In genomic region chr1:246261641-246262040, GRCh38 we compare ENCODE assay signal across 18 cellular contexts.
A peak's percentile ranks its signal among the peaks of the same experiment; 100 is the strongest.
DNase-seq lines count a peak whose midpoint lies in the region; ATAC-seq, FAIRE-seq and TF ChIP-seq lines count a peak whose summit lies in the region.
"Had no signal": no experiment of that assay in that cellular context is flagged by ENCODE, and none has a peak within 500 bp of the region (broad histone marks: within the 10 kb centered on the region; RNA-seq: fewer than 3 reads in every experiment).

No MANE protein-coding gene starts in this region.

- TF ChIP-seq CTCF in HepG2 (CRISPR knock-in tag; IDR thresholded peaks at IDR 0.05) (peak; percentile 41; the same call in 1 of the 2 replicates), right lobe of liver (IDR thresholded peaks at IDR 0.05) (peak in 1 of 4 donors; percentile 8), RWPE1 (conservative IDR thresholded peaks at IDR 0.05; ENCODE audit: low read depth) (0 out of 2 replicates have a peak, but pooled peaks have one; percentile 12), fibroblast of mammary gland (conservative IDR thresholded peaks at IDR 0.05; ENCODE audit: control insufficient read depth, insufficient read depth, low read depth, low read length) (peak; percentile 33)

- intact Hi-C loops in HepG2 (cut with micrococcal nuclease; ENCODE audit: unreplicated experiment): loop anchor here (5.0 kb wide), 1 partner anchor 249 kb away; no protein-coding TSS in a partner anchor
- intact Hi-C loops in right lobe of liver (cut with DNase I): no loop called here

- in situ Hi-C loops in HepG2 (cut with HindIII; ENCODE audit: extremely low pct_ligation_motif_present, low pct_unique_long_range_greater_than_20kb): no loop called here

- TF ChIP-seq RAD21 in HepG2 (CRISPR knock-in tag; IDR thresholded peaks at IDR 0.05): no peak

- no peak for ATAC-seq in HepG2
- no peak for ATAC-seq in right lobe of liver
- ATAC-seq in HG02759 (IDR thresholded peaks at IDR 0.05; ENCODE audit: unreplicated experiment): no peak
- ATAC-seq: naive thymus-derived CD4-positive, alpha-beta T cell had no signal

- H3K27me3 ChIP-seq in HepG2 (ENCODE audit: control insufficient read depth in 1 of 2, insufficient read depth in 2 of 2, low read length in 2 of 2) (no peaks in the 10 kb centered on the region), right lobe of liver (no peaks in the 10 kb centered on the region)
- H3K27me3 ChIP-seq: esophagus squamous epithelium, suprapubic skin had no signal

- FAIRE-seq in HepG2 (lab: Jason Lieb, UNC): no peak
- FAIRE-seq in GM12892 (lab: Jason Lieb, UNC): no peak
- FAIRE-seq: HTR-8/SVneo had no signal

- H3K4me1 ChIP-seq in HepG2 (ENCODE audit: insufficient read depth, low read length): no peaks in the 10 kb centered on the region
- no peaks in the 10 kb centered on the region for H3K4me1 ChIP-seq in right lobe of liver
- H3K4me1 ChIP-seq: esophagus squamous epithelium, suprapubic skin had no signal

- H4K20me1 ChIP-seq in HepG2 (ENCODE audit: insufficient read depth, low read length): no peaks in the 10 kb centered on the region

- H3K9me3 ChIP-seq in HepG2 (ENCODE audit: low read length) (peaks cover 18% of the 10 kb centered on the region), right lobe of liver (peaks cover 0 to 8% (median 0%) of the 10 kb centered on the region in 4 donors)
- H3K9me3 ChIP-seq: suprapubic skin had no signal

- POLR2A ChIA-PET in HepG2 (lab: Yijun Ruan, JAX): no interaction called here
- POLR2A ChIA-PET in RWPE1 (lab: Yijun Ruan, JAX; ENCODE audit: low non-redundant PET): interaction anchor here (0.6 kb wide), 1 partner anchor 16 kb away, joined by 6 read pairs; no protein-coding TSS in a partner anchor

- no peak overlapping the region for H3K4me2 ChIP-seq in HepG2 (ENCODE audit: low read depth, low read length)

- no peak overlapping the region for H2AFZ ChIP-seq in HepG2 (ENCODE audit: low read length)

- H3K36me3 ChIP-seq in HepG2 (replicated peaks in 1 of 2; ENCODE audit: control insufficient read depth in 1 of 2, insufficient read depth in 2 of 2, low read length in 2 of 2) (no peaks in the 10 kb centered on the region), right lobe of liver (no peaks in the 10 kb centered on the region)
- H3K36me3 ChIP-seq: esophagus squamous epithelium, suprapubic skin had no signal

- DNase-seq in HepG2 (ENCODE audit: low spot score): no peak
- no peak for DNase-seq in right lobe of liver
- DNase-seq in RWPE1 (ENCODE audit: low spot score): no peak
- no peak for DNase-seq in fibroblast of mammary gland (ENCODE audit: low read depth)
- no peak for DNase-seq in GM12892 (ENCODE audit: insufficient read length)
- no peak for DNase-seq in NCI-H1048 (lab: John Stamatoyannopoulos, UW)
- no peak for DNase-seq in T1000 (lab: John Stamatoyannopoulos, UW)
- DNase-seq: ACHN; activated CD8-positive, alpha-beta memory T cell treated with anti-CD3 and anti-CD28 coated beads for 24 hours; anterior cingulate cortex; Calu3; esophagus squamous epithelium; naive thymus-derived CD4-positive, alpha-beta T cell; NCI-H1105; NCI-H2171 had no signal

- CTCF ChIA-PET in HepG2 (lab: Yijun Ruan, JAX; ENCODE audit: low intra/inter-chr PET ratio, low total read pairs) (no interaction called here), RWPE1 (lab: Yijun Ruan, JAX) (interaction anchor here (0.7 to 1.3 kb wide), 4 partner anchors 25 to 106 kb away, joined by 3 to 6 read pairs (median 6); no protein-coding TSS in a partner anchor)

- TF ChIP-seq POLR2A in HepG2 (IDR thresholded peaks at IDR 0.05; ENCODE audit: insufficient read depth in 1 of 2, low read depth in 2 of 2, low read length in 2 of 2) (no peak), right lobe of liver (IDR thresholded peaks at IDR 0.05) (no peak), GM12892 (IDR thresholded peaks at IDR 0.05; ENCODE audit: low read depth, low read length) (no peak)

- TF ChIP-seq EP300 in HepG2 (IDR thresholded peaks at IDR 0.05; ENCODE audit: low read depth in 2 of 2, low read length in 2 of 2): no peak
- TF ChIP-seq EP300 in HepG2 (CRISPR knock-in tag; IDR thresholded peaks at IDR 0.05; ENCODE audit: borderline replicate concordance): no peak

- WGBS in HepG2 (ENCODE audit: low lambda C conversion rate): 76% methylated on average over 3 of the region's 3 CpGs
- 90% methylated on average over 3 of the region's 3 CpGs for WGBS in right lobe of liver (ENCODE audit: insufficient coverage, low coverage, low lambda C conversion rate, missing lambda C conversion rate)

- H3K79me2 ChIP-seq in HepG2 (ENCODE audit: insufficient read depth, low read length): no peaks in the 10 kb centered on the region

- H3K4me3 ChIP-seq in HepG2 (replicated peaks in 1 of 3; ENCODE audit: insufficient read depth in 1 of 3, low read depth in 2 of 3, low read length in 3 of 3): no peak overlapping the region
- H3K4me3 ChIP-seq in right lobe of liver: no peak overlapping the region
- no peak overlapping the region for H3K4me3 ChIP-seq in fibroblast of mammary gland (ENCODE audit: control insufficient read depth, low read depth, low read length)
- H3K4me3 ChIP-seq: esophagus squamous epithelium, suprapubic skin had no signal

- H3K27ac ChIP-seq in HepG2 (ENCODE audit: extremely low read length, insufficient read depth, low read length) (no peak overlapping the region), right lobe of liver (no peak overlapping the region), RWPE1 (no peak overlapping the region)
- H3K27ac ChIP-seq: esophagus squamous epithelium, suprapubic skin had no signal

- no TSS peak for BruUV-seq in HepG2 (replicated peaks; lab: Mats Ljungman, UMichigan)

- no peak overlapping the region for H3K9ac ChIP-seq in HepG2 (ENCODE audit: insufficient read depth, low read depth, low read length)

TF ChIP-seq in HepG2, 621 proteins besides CTCF, POLR2A, EP300 and RAD21:
- no peak for TF ChIP-seq ZBTB49 (CRISPR knock-in tag; IDR thresholded peaks at IDR 0.05; ENCODE audit: borderline replicate concordance)
- no peak for TF ChIP-seq FOXA1 (IDR thresholded peaks at IDR 0.05)
- TF ChIP-seq FOXA1 (CRISPR knock-in tag; IDR thresholded peaks at IDR 0.05): peak; percentile 47; the same call in 1 of the 2 replicates
- peak; percentile 43 for TF ChIP-seq STAG1 (CRISPR knock-in tag; IDR thresholded peaks at IDR 0.05)
- TF ChIP-seq HDAC6 (IDR thresholded peaks at IDR 0.05; ENCODE audit: low read depth, low read length): no peak
- TF ChIP-seq ZNF747 (CRISPR knock-in tag; IDR thresholded peaks at IDR 0.05; ENCODE audit: borderline replicate concordance): no peak
